13 cellular contexts compared by ENCODE assay signal in the genomic region with DNA sequence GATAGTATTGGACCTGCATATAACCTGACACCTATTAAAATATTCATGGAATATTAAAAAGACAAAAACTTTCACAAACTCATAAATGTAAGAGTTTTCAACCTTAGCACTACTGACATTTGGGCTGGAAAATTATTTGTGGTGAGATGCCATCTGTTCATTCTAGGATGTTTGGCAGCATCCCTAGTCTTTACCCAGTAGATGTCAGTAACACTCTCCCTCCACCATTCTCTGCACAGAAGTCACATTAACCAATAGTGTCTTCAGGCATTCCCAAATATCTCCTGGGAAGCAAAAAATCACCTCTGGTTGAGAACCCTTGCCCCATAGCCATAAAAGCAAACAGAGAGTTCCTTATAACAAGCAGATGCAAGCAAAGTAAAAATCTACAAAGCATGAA. TPM values are rescaled to one million over a fixed set of nuclear protein-coding genes. Genes with fewer than 3 reads are reported as not detected.
DNase-seq lines count a peak whose midpoint lies in the region; ATAC-seq and TF ChIP-seq lines count a peak whose summit lies in the region.
"Had no signal": no experiment of that assay in that cellular context is flagged by ENCODE, and none has a peak within 500 bp of the region (broad histone marks: within the 10 kb centered on the region; RNA-seq: fewer than 3 reads in every experiment).

No MANE protein-coding gene starts in this region.

- no peaks in the 10 kb centered on the region for H3K4me1 Mint-ChIP-seq in neural progenitor cell

- dilution Hi-C loops in mammary epithelial cell (cut with HindIII; ENCODE audit: low sequenced_read_pairs): no loop called here

- H3K27ac ChIP-seq in mammary epithelial cell (ENCODE audit: insufficient read depth, low read depth, low read length) (no peak overlapping the region), neural progenitor cell (no peak overlapping the region), sigmoid colon (no peak overlapping the region)

- in situ Hi-C loops in mammary epithelial cell (cut with MboI; ENCODE audit: low sequenced_read_pairs in 2 of 2): no loop called here

- H3K9me3 Mint-ChIP-seq in neural progenitor cell: no peaks in the 10 kb centered on the region
- H3K9me3 Mint-ChIP-seq: naive B cell had no signal

- H3K4me2 ChIP-seq in mammary epithelial cell (ENCODE audit: insufficient read depth, low read depth, low read length) (no peak overlapping the region), neural progenitor cell (no peak overlapping the region)

- peak; percentile 3 for DNase-seq in NCI-H146 treated with DMSO at 0.1 percent for 48 hours (lab: John Stamatoyannopoulos, UW; ENCODE audit: unreplicated experiment)
- DNase-seq in NCI-H146 (lab: John Stamatoyannopoulos, UW): no peak
- DNase-seq in NAMALWA (ENCODE audit: low spot score): peak; percentile 35
- DNase-seq in mammary epithelial cell: peak; percentile 1
- DNase-seq in neural progenitor cell (ENCODE audit: low spot score): peak; percentile 41
- DNase-seq in sigmoid colon: no peak
- DNase-seq: hippocampal formation; naive B cell; stimulated activated CD4-positive, alpha-beta T cell treated with anti-CD3 and anti-CD28 coated beads, Interleukin-12 subunit alpha, Interleukin-12 subunit beta, amount 100 ng/mL, for 4 hours had no signal

- no peaks in the 10 kb centered on the region for H3F3A ChIP-seq in neural progenitor cell (ENCODE audit: low read depth)

- TF ChIP-seq CTCF in mammary epithelial cell (conservative IDR thresholded peaks at IDR 0.05 in 1 of 2, IDR thresholded peaks at IDR 0.05 in 1 of 2; ENCODE audit: extremely low read depth in 1 of 2, insufficient read depth in 1 of 2, low read depth in 1 of 2, low read length in 2 of 2): peak in 1 of 2 donors; percentile 38
- TF ChIP-seq CTCF in neural progenitor cell (IDR thresholded peaks at IDR 0.05): peak; percentile 60
- TF ChIP-seq CTCF in sigmoid colon (IDR thresholded peaks at IDR 0.05): no peak

- intact Hi-C loops in mammary epithelial cell (cut with micrococcal nuclease) (no loop called here), sigmoid colon (cut with DNase I) (no loop called here)

- no TSS peak for BruUV-seq in mammary epithelial cell (replicated peaks; lab: Mats Ljungman, UMichigan)

- no peak overlapping the region for H3K27ac Mint-ChIP-seq in neural progenitor cell
- H3K27ac Mint-ChIP-seq: dendritic cell treated with granulocyte-macrophage colony-stimulating factor and Interleukin-4, amounts not matched to agents 40 ng/mL and 50 ng/mL, for 4 days had no signal

- no peak overlapping the region for H3K9ac ChIP-seq in mammary epithelial cell (ENCODE audit: insufficient read depth, low read length)
- no peak overlapping the region for H3K9ac ChIP-seq in neural progenitor cell

- H4K20me1 ChIP-seq in mammary epithelial cell (ENCODE audit: insufficient read depth, low read length): no peaks in the 10 kb centered on the region
- no peaks in the 10 kb centered on the region for H4K20me1 ChIP-seq in neural progenitor cell (ENCODE audit: low read depth)

- H3K4me3 Mint-ChIP-seq in neural progenitor cell: no peak overlapping the region
- H3K4me3 Mint-ChIP-seq: dendritic cell treated with granulocyte-macrophage colony-stimulating factor and Interleukin-4, amounts not matched to agents 40 ng/mL and 50 ng/mL, for 4 days; naive B cell had no signal

- H3K36me3 Mint-ChIP-seq in neural progenitor cell: no peaks in the 10 kb centered on the region
- H3K36me3 Mint-ChIP-seq: naive B cell had no signal

- ATAC-seq in HG02759 (IDR thresholded peaks at IDR 0.05; ENCODE audit: unreplicated experiment): no peak
- no peak for ATAC-seq in GM18505 (IDR thresholded peaks at IDR 0.05; ENCODE audit: unreplicated experiment)
- ATAC-seq: HepG2 had no signal

- CTCF ChIA-PET in mammary epithelial cell (lab: Charles Lee; ENCODE audit: low non-redundant PET): no interaction called here

- no peak overlapping the region for H3K4me3 ChIP-seq in mammary epithelial cell (replicated peaks in 1 of 3; ENCODE audit: insufficient read depth in 1 of 3, low read depth in 2 of 3, low read length in 3 of 3)
- no peak overlapping the region for H3K4me3 ChIP-seq in neural progenitor cell
- no peak overlapping the region for H3K4me3 ChIP-seq in sigmoid colon

- no peaks in the 10 kb centered on the region for H3K4me1 ChIP-seq in mammary epithelial cell (ENCODE audit: insufficient read depth, low read length)
- H3K4me1 ChIP-seq in neural progenitor cell: no peaks in the 10 kb centered on the region
- no peaks in the 10 kb centered on the region for H3K4me1 ChIP-seq in sigmoid colon

- no peaks in the 10 kb centered on the region for H3K27me3 Mint-ChIP-seq in neural progenitor cell (ENCODE audit: insufficient read depth, low read depth)
- H3K27me3 Mint-ChIP-seq: dendritic cell treated with granulocyte-macrophage colony-stimulating factor and Interleukin-4, amounts not matched to agents 40 ng/mL and 50 ng/mL, for 4 days; naive B cell had no signal

- H3K9me3 ChIP-seq in mammary epithelial cell (replicated peaks; ENCODE audit: insufficient read depth, low read length) (no peaks in the 10 kb centered on the region), neural progenitor cell (ENCODE audit: low read depth) (no peaks in the 10 kb centered on the region), sigmoid colon (no peaks in the 10 kb centered on the region)

- TF ChIP-seq POLR2A in sigmoid colon (IDR thresholded peaks at IDR 0.05) (no peak), GM18505 (IDR thresholded peaks at IDR 0.05; ENCODE audit: borderline replicate concordance, extremely low read depth, insufficient read depth, insufficient read length) (no peak)

- H3K36me3 ChIP-seq in mammary epithelial cell (ENCODE audit: insufficient read depth, low read length) (no peaks in the 10 kb centered on the region), neural progenitor cell (no peaks in the 10 kb centered on the region), sigmoid colon (no peaks in the 10 kb centered on the region)

- H3K27me3 ChIP-seq in mammary epithelial cell (ENCODE audit: insufficient read depth, low read length) (no peaks in the 10 kb centered on the region), neural progenitor cell (no peaks in the 10 kb centered on the region), sigmoid colon (no peaks in the 10 kb centered on the region)

- no peaks in the 10 kb centered on the region for H3K79me2 ChIP-seq in mammary epithelial cell (ENCODE audit: insufficient read depth, low read length)
- H3K79me2 ChIP-seq in neural progenitor cell (ENCODE audit: low read depth): no peaks in the 10 kb centered on the region

- H2AFZ ChIP-seq in mammary epithelial cell (ENCODE audit: low read depth, low read length) (no peak overlapping the region), neural progenitor cell (replicated peaks) (peak overlapping the region; percentile 60)

- no peak for TF ChIP-seq EP300 in sigmoid colon (IDR thresholded peaks at IDR 0.05)

RNA-seq across cellular contexts. Expression of a gene that starts 41.4 kb away (rescaled TPM):
- total RNA-seq in mammary epithelial cell (not detected), neural progenitor cell (ENCODE audit: low replicate concordance) (1.2 and 1.5 TPM in 2 replicates), sigmoid colon (1 to 10 TPM in 1 of 4 donors, under 1 TPM in 3; 0.16 to 1.1 (median 0.63) TPM)
- polyA plus RNA-seq in mammary epithelial cell (not detected), sigmoid colon (under 1 TPM in 1 of 3 donors, not detected in 2; 0.03 TPM)
- not detected for polyA minus RNA-seq in mammary epithelial cell
- total RNA-seq: HepG2 had no signal
- polyA plus RNA-seq: HepG2 had no signal

Comparison
In these comparisons a context has a peak if more than half of its experiments do, and no peak if none do; other contexts are left out.
1. DNase-seq: peak in NCI-H146 treated with DMSO at 0.1 percent for 48 hours (single experiment), NAMALWA (single experiment), mammary epithelial cell (single experiment) and neural progenitor cell (single experiment); none in NCI-H146 (single experiment) and sigmoid colon (single experiment).